Comparison of ENCODE assay signal across 21 cellular contexts in genomic region chr1:15727424-15727823, GRCh38. TPM values are rescaled to one million over a fixed set of nuclear protein-coding genes. Genes with fewer than 3 reads are reported as not detected.
DNase-seq lines count a peak whose midpoint lies in the region; ATAC-seq, FAIRE-seq and TF ChIP-seq lines count a peak whose summit lies in the region.
"Had no signal": no experiment of that assay in that cellular context is flagged by ENCODE, and none has a peak within 500 bp of the region (broad histone marks: within the 10 kb centered on the region; RNA-seq: fewer than 3 reads in every experiment).

No MANE protein-coding gene starts in this region.

- peak overlapping the region; percentile 47 for H3K27ac Mint-ChIP-seq in activated naive CD8-positive, alpha-beta T cell treated with anti-CD3 and anti-CD28 coated beads, Interleukin-2, amount 50 U/mL, for 24 hours
- no peak overlapping the region for H3K27ac Mint-ChIP-seq in activated naive CD8-positive, alpha-beta T cell treated with anti-CD3 and anti-CD28 coated beads for 36 hours

- 81% methylated on average over 12 of the region's 13 CpGs for WGBS in K562 (ENCODE audit: insufficient coverage, low coverage, missing lambda C conversion rate)

- H3K27me3 Mint-ChIP-seq in activated naive CD8-positive, alpha-beta T cell treated with anti-CD3 and anti-CD28 coated beads, Interleukin-2, amount 50 U/mL, for 24 hours = no peaks in the 10 kb centered on the region
- H3K27me3 Mint-ChIP-seq in activated naive CD8-positive, alpha-beta T cell treated with anti-CD3 and anti-CD28 coated beads for 36 hours = no peaks in the 10 kb centered on the region
- H3K27me3 Mint-ChIP-seq: CD4-positive, CD25-positive, alpha-beta regulatory T cell had no signal

- H3K4me1 ChIP-seq in K562 (replicated peaks in 1 of 2; ENCODE audit: control insufficient read depth in 2 of 2, insufficient read depth in 2 of 2, low read length in 2 of 2) (peaks cover 0 to 36% of the 10 kb centered on the region in 2 experiments; a peak in 1 of 5 replicates), gastrocnemius medialis (peaks cover 32 to 33% of the 10 kb centered on the region in 2 donors)
- H3K4me1 ChIP-seq: BE2C, Caco-2 had no signal

- CTCF ChIA-PET in RWPE1 (lab: Yijun Ruan, JAX) (interaction anchor here (0.5 kb wide), 1 partner anchor 15 kb away, joined by 3 read pairs; no protein-coding TSS in a partner anchor), K562 (lab: Yijun Ruan, JAX; ENCODE audit: low intra/inter-chr PET ratio) (no interaction called here)

- H3K9me3 ChIP-seq in K562 (replicated peaks; ENCODE audit: control insufficient read depth, insufficient read depth, low read depth, low read length) (no peaks in the 10 kb centered on the region), gastrocnemius medialis (no peaks in the 10 kb centered on the region)
- H3K9me3 ChIP-seq: BE2C, Caco-2 had no signal

- H3K4me3 Mint-ChIP-seq in activated naive CD8-positive, alpha-beta T cell treated with anti-CD3 and anti-CD28 coated beads, Interleukin-2, amount 50 U/mL, for 24 hours = no peak overlapping the region
- H3K4me3 Mint-ChIP-seq in activated naive CD8-positive, alpha-beta T cell treated with anti-CD3 and anti-CD28 coated beads for 36 hours = no peak overlapping the region
- H3K4me3 Mint-ChIP-seq: CD4-positive, CD25-positive, alpha-beta regulatory T cell had no signal

- intact Hi-C loops in K562 (cut with micrococcal nuclease) = no loop called here
- intact Hi-C loops in gastrocnemius medialis (cut with DNase I; ENCODE audit: low total_unique reads) = no loop called here

- DNase-seq in activated naive CD8-positive, alpha-beta T cell treated with anti-CD3 and anti-CD28 coated beads, Interleukin-2, amount 50 U/mL, for 24 hours = no peak
- no peak for DNase-seq in activated naive CD8-positive, alpha-beta T cell treated with anti-CD3 and anti-CD28 coated beads for 36 hours
- DNase-seq in RWPE1 (ENCODE audit: low spot score) (no peak), K562 (ENCODE audit: extremely low read depth in 1 of 4, low spot score in 3 of 4) (no peak), gastrocnemius medialis (peak; percentile 63 to 89), amniotic stem cell (lab: John Stamatoyannopoulos, UW) (no peak), COR-L47 (lab: John Stamatoyannopoulos, UW) (no peak)
- DNase-seq: BE2C; Caco-2; CD4-positive, CD25-positive, alpha-beta regulatory T cell; GF-D8; GOT3; NCI-H1092 treated with DMSO at 0.1 percent for 48 hours; NCI-H146; NCI-H2029 treated with DMSO at 0.1 percent for 48 hours; NCI-H2171; NCI-H446; NCI-H774 had no signal

- ATAC-seq in activated naive CD8-positive, alpha-beta T cell treated with anti-CD3 and anti-CD28 coated beads, Interleukin-2, amount 50 U/mL, for 24 hours = no peak
- peak; percentile 6; the same call in 1 of the 3 replicates for ATAC-seq in K562
- ATAC-seq in gastrocnemius medialis = peak in 1 of 2 donors; percentile 51
- ATAC-seq: HCT116 had no signal

- no peaks in the 10 kb centered on the region for H3K79me2 ChIP-seq in K562 (ENCODE audit: control insufficient read depth, insufficient read depth, low read length)

- H3K27me3 ChIP-seq in K562 (ENCODE audit: control insufficient read depth in 2 of 2, insufficient read depth in 2 of 2, low read length in 2 of 2) = no peaks in the 10 kb centered on the region
- H3K27me3 ChIP-seq in gastrocnemius medialis = no peaks in the 10 kb centered on the region
- H3K27me3 ChIP-seq: BE2C had no signal

- no peak overlapping the region for H3K4me2 ChIP-seq in K562 (ENCODE audit: insufficient read depth, low read length)

- H3K36me3 ChIP-seq in K562 (ENCODE audit: control insufficient read depth, insufficient read depth, low read length) = peaks cover 80% of the 10 kb centered on the region; the same call in 2 of the 3 replicates
- peaks cover 0 to 78% of the 10 kb centered on the region in 2 donors for H3K36me3 ChIP-seq in gastrocnemius medialis

- no peak for TF ChIP-seq RAD21 in K562 (CRISPR knock-in tag; conservative IDR thresholded peaks at IDR 0.05 in 1 of 2, IDR thresholded peaks at IDR 0.05 in 1 of 2)

- POLR2A ChIA-PET in RWPE1 (lab: Yijun Ruan, JAX; ENCODE audit: low non-redundant PET) (no interaction called here), K562 (lab: Yijun Ruan, JAX) (interaction anchor here (0.7 to 1.5 kb wide), 3 partner anchors 10 to 110 kb away, joined by 3 to 5 read pairs (median 5); no protein-coding TSS in a partner anchor)

- H3K9me1 ChIP-seq in K562 (ENCODE audit: control insufficient read depth, insufficient read depth, low read length) = no peaks in the 10 kb centered on the region

- no peaks in the 10 kb centered on the region for H3K4me1 Mint-ChIP-seq in activated naive CD8-positive, alpha-beta T cell treated with anti-CD3 and anti-CD28 coated beads, Interleukin-2, amount 50 U/mL, for 24 hours
- no peaks in the 10 kb centered on the region for H3K4me1 Mint-ChIP-seq in activated naive CD8-positive, alpha-beta T cell treated with anti-CD3 and anti-CD28 coated beads for 36 hours

- TF ChIP-seq POLR2A in K562 (conservative IDR thresholded peaks at IDR 0.05) (no peak), gastrocnemius medialis (IDR thresholded peaks at IDR 0.05) (no peak)

- H4K20me1 ChIP-seq in K562 (replicated peaks; ENCODE audit: control insufficient read depth, insufficient read depth, low read length) = no peaks in the 10 kb centered on the region

- no TSS peak for BruUV-seq in K562 (replicated peaks; lab: Mats Ljungman, UMichigan)

- TF ChIP-seq CTCF in RWPE1 (conservative IDR thresholded peaks at IDR 0.05; ENCODE audit: low read depth) (no peak), K562 (IDR thresholded peaks at IDR 0.05 in 2 of 3, conservative IDR thresholded peaks at IDR 0.05 in 1 of 3; ENCODE audit: insufficient read depth in 2 of 3, low read depth in 1 of 3, low read length in 3 of 3) (no peak), gastrocnemius medialis (IDR thresholded peaks at IDR 0.05 in 4 of 5, conservative IDR thresholded peaks at IDR 0.05 in 1 of 5) (no peak)

- in situ Hi-C loops in K562 (cut with MboI) (no loop called here), gastrocnemius medialis (cut with MboI; ENCODE audit: low sequenced_read_pairs in 4 of 4) (loop anchor here in 1 of 4 donors (25.0 kb wide), 1 partner anchor 140 kb away; the partner anchor contains the start of gene AGMAT)

- peaks cover 3% of the 10 kb centered on the region for H3K36me3 Mint-ChIP-seq in activated naive CD8-positive, alpha-beta T cell treated with anti-CD3 and anti-CD28 coated beads, Interleukin-2, amount 50 U/mL, for 24 hours (ENCODE audit: low read depth)
- H3K36me3 Mint-ChIP-seq in activated naive CD8-positive, alpha-beta T cell treated with anti-CD3 and anti-CD28 coated beads for 36 hours = peaks cover 5% of the 10 kb centered on the region

- H3K27ac ChIP-seq in RWPE1 (peak overlapping the region; percentile 84; the same call in 1 of the 2 replicates), K562 (ENCODE audit: extremely low read depth, low read depth, low read length) (no peak overlapping the region), gastrocnemius medialis (peak overlapping the region; percentile 90 to 96 (median 94))

- H2AFZ ChIP-seq in K562 (ENCODE audit: low read depth, low read length) = no peak overlapping the region

- TF ChIP-seq EP300 in K562 (IDR thresholded peaks at IDR 0.05; ENCODE audit: low read length) = no peak

- FAIRE-seq in K562 (lab: Jason Lieb, UNC) = no peak
- FAIRE-seq: A204.1 had no signal

- no peak overlapping the region for H3K9ac ChIP-seq in K562 (ENCODE audit: insufficient read depth in 1 of 2, low read depth in 2 of 2, low read length in 2 of 2)

- H3K4me3 ChIP-seq in K562 = no peak overlapping the region
- no peak overlapping the region for H3K4me3 ChIP-seq in gastrocnemius medialis

- no peaks in the 10 kb centered on the region for H3K9me3 Mint-ChIP-seq in activated naive CD8-positive, alpha-beta T cell treated with anti-CD3 and anti-CD28 coated beads, Interleukin-2, amount 50 U/mL, for 24 hours
- no peaks in the 10 kb centered on the region for H3K9me3 Mint-ChIP-seq in activated naive CD8-positive, alpha-beta T cell treated with anti-CD3 and anti-CD28 coated beads for 36 hours
- H3K9me3 Mint-ChIP-seq: CD4-positive, CD25-positive, alpha-beta regulatory T cell had no signal

RNA-seq across cellular contexts. Expression of gene SLC25A34, which starts 8.6 kb away (rescaled TPM):
- total RNA-seq in activated naive CD8-positive, alpha-beta T cell treated with anti-CD3 and anti-CD28 coated beads for 36 hours = under 1 TPM; 0.76 to 0.94 TPM
- total RNA-seq in K562 (2011; cell fraction: chromatin; rRNA removed; ENCODE audit: low replicate concordance) = 0.86 and 1.9 TPM in 2 replicates
- total RNA-seq in K562 (2011; cell fraction: nucleolus; rRNA removed) = 1.1 and 1.8 TPM in 2 replicates
- 1.1 and 1.6 TPM in 2 replicates for total RNA-seq in K562 (2011; cell fraction: nucleoplasm; rRNA removed)
- 0.41 and 0.78 TPM in 2 replicates for total RNA-seq in K562 (2014; rRNA removed)
- total RNA-seq in K562 (2014; rRNA removed; fragmentation: Illumina TruSeq; extraction: Trizol) = 0.06 and 0.11 TPM in 2 replicates
- total RNA-seq in K562 (2015; rRNA removed; fragmentation: Illumina TruSeq; extraction: Trizol) = 0.26 and 0.43 TPM in 2 replicates
- total RNA-seq in K562 (2021) = 0.13 and 0.16 TPM in 2 replicates
- 0.24 and 0.31 TPM in 2 replicates for polyA plus RNA-seq in K562 (2011; rRNA removed)
- 0.18 and 0.34 TPM in 2 replicates for polyA plus RNA-seq in K562 (2011; cell fraction: cytosol; rRNA removed)
- 0.94 and 1.9 TPM in 2 replicates for polyA plus RNA-seq in K562 (2011; cell fraction: nucleus; rRNA removed)
- 0.25 and 0.55 TPM in 2 replicates for polyA plus RNA-seq in K562 (2012)
- polyA plus RNA-seq in K562 (2014; fragmentation: Illumina TruSeq; extraction: Trizol) = 0.16 and 0.21 TPM in 2 replicates
- under 1 TPM; 0.01 to 0.03 TPM for polyA plus RNA-seq in K562 (2014; fragmentation: Nextera tagmentation; extraction: Ambion mirVana)
- 0.22 and 0.57 TPM in 2 replicates for polyA plus RNA-seq in K562 (2014; rRNA removed)
- 0.12 and 0.35 TPM in 2 replicates for polyA minus RNA-seq in K562 (2011; rRNA and poly(A)+ RNA removed)
- not detected in 2 replicates for polyA minus RNA-seq in K562 (2011; cell fraction: cytosol; rRNA and poly(A)+ RNA removed)
- 0.40 and 0.78 TPM in 2 replicates for polyA minus RNA-seq in K562 (2011; cell fraction: nucleus; rRNA and poly(A)+ RNA removed)
- total RNA-seq in gastrocnemius medialis = 10 to 100 TPM in 3 of 4 donors, 1 to 10 TPM in 1; 7.8 to 17.2 (median 13.8) TPM
- polyA plus RNA-seq: CD4-positive, CD25-positive, alpha-beta regulatory T cell had no signal

RNA-seq across cellular contexts. Expression of gene TMEM82, which starts 14.9 kb away (rescaled TPM):
- total RNA-seq in activated naive CD8-positive, alpha-beta T cell treated with anti-CD3 and anti-CD28 coated beads for 36 hours = not detected
- not detected in 2 replicates for total RNA-seq in K562 (2011; cell fraction: chromatin; rRNA removed; ENCODE audit: low replicate concordance)
- not detected in 2 replicates for total RNA-seq in K562 (2011; cell fraction: nucleolus; rRNA removed)
- total RNA-seq in K562 (2011; cell fraction: nucleoplasm; rRNA removed) = not detected in 2 replicates
- not detected in 2 replicates for total RNA-seq in K562 (2014; rRNA removed)
- total RNA-seq in K562 (2014; rRNA removed; fragmentation: Illumina TruSeq; extraction: Trizol) = not detected in 2 replicates
- total RNA-seq in K562 (2015; rRNA removed; fragmentation: Illumina TruSeq; extraction: Trizol) = not detected in 2 replicates
- total RNA-seq in K562 (2021) = not detected in 2 replicates
- not detected in 2 replicates for polyA plus RNA-seq in K562 (2011; rRNA removed)
- not detected in 2 replicates for polyA plus RNA-seq in K562 (2011; cell fraction: cytosol; rRNA removed)
- not detected in 2 replicates for polyA plus RNA-seq in K562 (2011; cell fraction: nucleus; rRNA removed)
- polyA plus RNA-seq in K562 (2012) = not detected in 2 replicates
- not detected in 2 replicates for polyA plus RNA-seq in K562 (2014; fragmentation: Illumina TruSeq; extraction: Trizol)
- polyA plus RNA-seq in K562 (2014; fragmentation: Nextera tagmentation; extraction: Ambion mirVana) = not detected
- not detected in 2 replicates for polyA plus RNA-seq in K562 (2014; rRNA removed)
- not detected in 2 replicates for polyA minus RNA-seq in K562 (2011; rRNA and poly(A)+ RNA removed)
- not detected in 2 replicates for polyA minus RNA-seq in K562 (2011; cell fraction: cytosol; rRNA and poly(A)+ RNA removed)
- polyA minus RNA-seq in K562 (2011; cell fraction: nucleus; rRNA and poly(A)+ RNA removed) = not detected in 2 replicates
- under 1 TPM in 1 of 4 donors, not detected in 3; 0.33 TPM for total RNA-seq in gastrocnemius medialis
- total RNA-seq: CD4-positive, CD25-positive, alpha-beta regulatory T cell; RPMI7951 had no signal
- polyA plus RNA-seq: CD4-positive, CD25-positive, alpha-beta regulatory T cell had no signal

RNA-seq across cellular contexts. Expression of gene FBLIM1, which starts 31.2 kb away (rescaled TPM):
- total RNA-seq in activated naive CD8-positive, alpha-beta T cell treated with anti-CD3 and anti-CD28 coated beads for 36 hours = not detected
- total RNA-seq in K562 (2011; cell fraction: chromatin; rRNA removed; ENCODE audit: low replicate concordance) = 0.16 TPM in 1 of 2 replicates, not detected in the other
- total RNA-seq in K562 (2011; cell fraction: nucleolus; rRNA removed) = 0.50 TPM in 1 of 2 replicates, not detected in the other
- total RNA-seq in K562 (2011; cell fraction: nucleoplasm; rRNA removed) = 0.31 TPM in 1 of 2 replicates, not detected in the other
- total RNA-seq in K562 (2014; rRNA removed) (0.04 TPM in 1 of 2 replicates, not detected in the other), K562 (2014; rRNA removed; fragmentation: Illumina TruSeq; extraction: Trizol) (not detected in 2 replicates), K562 (2015; rRNA removed; fragmentation: Illumina TruSeq; extraction: Trizol) (not detected in 2 replicates), K562 (2021) (0.18 and 0.24 TPM in 2 replicates), gastrocnemius medialis (1 to 10 TPM; 1.4 to 3.9 (median 3.8) TPM)
- polyA plus RNA-seq in K562 (2011; rRNA removed) (0.14 and 0.43 TPM in 2 replicates), K562 (2014; fragmentation: Illumina TruSeq; extraction: Trizol) (not detected in 2 replicates), K562 (2014; fragmentation: Nextera tagmentation; extraction: Ambion mirVana) (not detected), K562 (2014; rRNA removed) (not detected in 2 replicates)
- polyA plus RNA-seq in K562 (2011; cell fraction: cytosol; rRNA removed) = 0.09 and 0.63 TPM in 2 replicates
- polyA plus RNA-seq in K562 (2011; cell fraction: nucleus; rRNA removed) = 0.10 and 0.20 TPM in 2 replicates
- polyA plus RNA-seq in K562 (2012) = 0.04 and 0.48 TPM in 2 replicates
- polyA minus RNA-seq in K562 (2011; rRNA and poly(A)+ RNA removed) = 0.11 and 0.27 TPM in 2 replicates
- not detected in 2 replicates for polyA minus RNA-seq in K562 (2011; cell fraction: cytosol; rRNA and poly(A)+ RNA removed)
- 0.56 TPM in 1 of 2 replicates, not detected in the other for polyA minus RNA-seq in K562 (2011; cell fraction: nucleus; rRNA and poly(A)+ RNA removed)
- total RNA-seq: CD4-positive, CD25-positive, alpha-beta regulatory T cell had no signal

RNA-seq across cellular contexts. Expression of gene PLEKHM2, which starts 43.3 kb away (rescaled TPM):
- total RNA-seq in activated naive CD8-positive, alpha-beta T cell treated with anti-CD3 and anti-CD28 coated beads for 36 hours = 10 to 100 TPM; 45.4 to 50.6 TPM
- total RNA-seq in K562 (2011; cell fraction: chromatin; rRNA removed; ENCODE audit: low replicate concordance) = 33.4 and 106 TPM in 2 replicates
- 69.5 and 71.2 TPM in 2 replicates for total RNA-seq in K562 (2011; cell fraction: nucleolus; rRNA removed)
- 36.4 and 44.3 TPM in 2 replicates for total RNA-seq in K562 (2011; cell fraction: nucleoplasm; rRNA removed)
- total RNA-seq in K562 (2014; rRNA removed) (28.6 and 36.7 TPM in 2 replicates), K562 (2014; rRNA removed; fragmentation: Illumina TruSeq; extraction: Trizol) (7.8 and 15.6 TPM in 2 replicates), K562 (2015; rRNA removed; fragmentation: Illumina TruSeq; extraction: Trizol) (33.2 and 34.3 TPM in 2 replicates), K562 (2021) (63.7 and 65.3 TPM in 2 replicates), gastrocnemius medialis (100 to 1,000 TPM in 3 of 4 donors, 10 to 100 TPM in 1; 86.7 to 170 (median 144) TPM)
- polyA plus RNA-seq in K562 (2011; rRNA removed) (34.9 and 54.1 TPM in 2 replicates), K562 (2014; fragmentation: Illumina TruSeq; extraction: Trizol) (35.1 and 47.8 TPM in 2 replicates), K562 (2014; fragmentation: Nextera tagmentation; extraction: Ambion mirVana) (under 1 TPM; 0.27 to 0.78 TPM), K562 (2014; rRNA removed) (41.1 and 42.7 TPM in 2 replicates)
- 50.7 and 63.4 TPM in 2 replicates for polyA plus RNA-seq in K562 (2011; cell fraction: cytosol; rRNA removed)
- polyA plus RNA-seq in K562 (2011; cell fraction: nucleus; rRNA removed) = 122 and 150 TPM in 2 replicates
- 43.7 and 66.8 TPM in 2 replicates for polyA plus RNA-seq in K562 (2012)
- polyA minus RNA-seq in K562 (2011; rRNA and poly(A)+ RNA removed) = 17.2 and 24.3 TPM in 2 replicates
- 35.5 and 58.1 TPM in 2 replicates for polyA minus RNA-seq in K562 (2011; cell fraction: cytosol; rRNA and poly(A)+ RNA removed)
- 17.6 and 24.7 TPM in 2 replicates for polyA minus RNA-seq in K562 (2011; cell fraction: nucleus; rRNA and poly(A)+ RNA removed)

Comparison
In these comparisons a context has a peak if more than half of its experiments do, and no peak if none do; other contexts are left out.
1. DNase-seq: peak in gastrocnemius medialis (2 of 2); none in activated naive CD8-positive, alpha-beta T cell treated with anti-CD3 and anti-CD28 coated beads, Interleukin-2, amount 50 U/mL, for 24 hours (single experiment), activated naive CD8-positive, alpha-beta T cell treated with anti-CD3 and anti-CD28 coated beads for 36 hours (single experiment), RWPE1 (single experiment), K562 (0 of 4), amniotic stem cell (single experiment) and COR-L47 (single experiment).